ENCODE assay signal across 8 cellular contexts in genomic region chr15:92845109-92845508, GRCh38. TPM values are rescaled to one million over a fixed set of nuclear protein-coding genes. Genes with fewer than 3 reads are reported as not detected.
A peak's percentile ranks its signal among the peaks of the same experiment; 100 is the strongest.
DNase-seq lines count a peak whose midpoint lies in the region; ATAC-seq and TF ChIP-seq lines count a peak whose summit lies in the region.

No MANE protein-coding gene starts in this region.

- peak overlapping the region; percentile 36 for H3K4me3 Mint-ChIP-seq in Calu3 (ENCODE audit: low read depth, unreplicated experiment)
- H3K4me3 Mint-ChIP-seq in activated T-helper 2 cell treated with anti-CD3 and anti-CD28 coated beads, Interferon-gamma antibody, Interleukin-2, Interleukin-4, amounts not matched to agents 10 μg/mL and 5 μg/mL and 100 μg/mL, durations not matched to agents 14 hours and 24 hours and 36 hours (ENCODE audit: low read depth): peak overlapping the region; percentile 61

- H3K4me1 ChIP-seq in tibial artery: peaks cover 0 to 5% (median 0%) of the 10 kb centered on the region in 4 donors

- ATAC-seq in GM19463 (IDR thresholded peaks at IDR 0.05; ENCODE audit: unreplicated experiment): peak; percentile 69
- ATAC-seq in GM19023 (IDR thresholded peaks at IDR 0.05; ENCODE audit: unreplicated experiment): no peak
- no peak for ATAC-seq in HG02852 (IDR thresholded peaks at IDR 0.05; ENCODE audit: unreplicated experiment)

- H3K36me3 ChIP-seq in tibial artery: no peaks in the 10 kb centered on the region

- intact Hi-C loops in Calu3 (cut with micrococcal nuclease; ENCODE audit: unreplicated experiment): loop anchor here (1.0 to 2.0 kb wide), 4 partner anchors 24 to 60 kb away; no protein-coding TSS in a partner anchor
- intact Hi-C loops in activated T-helper 2 cell treated with anti-CD3 and anti-CD28 coated beads, Interferon-gamma antibody, Interleukin-2, Interleukin-4, amounts not matched to agents 10 μg/mL and 5 μg/mL and 100 μg/mL, durations not matched to agents 14 hours and 24 hours and 36 hours (cut with micrococcal nuclease): loop anchor here (1.0 to 5.0 kb wide), 3 partner anchors 14 to 36 kb away; no protein-coding TSS in a partner anchor
- intact Hi-C loops in tibial artery (cut with DNase I; ENCODE audit: low total_unique reads): no loop called here

- TF ChIP-seq CTCF in Calu3 (IDR thresholded peaks at IDR 0.05; ENCODE audit: unreplicated experiment) (no peak), tibial artery (IDR thresholded peaks at IDR 0.05) (no peak)

- no peaks in the 10 kb centered on the region for H3K27me3 Mint-ChIP-seq in Calu3 (ENCODE audit: unreplicated experiment)
- H3K27me3 Mint-ChIP-seq in activated T-helper 2 cell treated with anti-CD3 and anti-CD28 coated beads, Interferon-gamma antibody, Interleukin-2, Interleukin-4, amounts not matched to agents 10 μg/mL and 5 μg/mL and 100 μg/mL, durations not matched to agents 14 hours and 24 hours and 36 hours (ENCODE audit: low read depth): no peaks in the 10 kb centered on the region

- DNase-seq in Calu3: peak; percentile 36
- peak; percentile 90 to 95 for DNase-seq in Kasumi-1 (lab: John Stamatoyannopoulos, UW)
- no peak for DNase-seq in activated T-helper 2 cell treated with anti-CD3 and anti-CD28 coated beads, Interferon-gamma antibody, Interleukin-2, Interleukin-4, amounts not matched to agents 10 μg/mL and 5 μg/mL and 100 μg/mL, durations not matched to agents 14 hours and 24 hours and 36 hours (ENCODE audit: low spot score)
- DNase-seq in iris pigment epithelial cell (ENCODE audit: low read depth): peak; percentile 71
- no peak for DNase-seq in tibial artery

- H3K9me3 ChIP-seq in tibial artery: no peaks in the 10 kb centered on the region

- peaks cover 4% of the 10 kb centered on the region for H3K36me3 Mint-ChIP-seq in Calu3 (ENCODE audit: insufficient read depth, unreplicated experiment)
- no peaks in the 10 kb centered on the region for H3K36me3 Mint-ChIP-seq in activated T-helper 2 cell treated with anti-CD3 and anti-CD28 coated beads, Interferon-gamma antibody, Interleukin-2, Interleukin-4, amounts not matched to agents 10 μg/mL and 5 μg/mL and 100 μg/mL, durations not matched to agents 14 hours and 24 hours and 36 hours (ENCODE audit: low read depth)

- no peak overlapping the region for H3K27ac ChIP-seq in tibial artery

- CTCF ChIA-PET in Calu3 (lab: Charles Lee): interaction anchor here (1.0 to 1.7 kb wide), 2 partner anchors 11 to 13 kb away, joined by 3 to 9 read pairs; no protein-coding TSS in a partner anchor

- no TSS peak for BruUV-seq in Calu3 (replicated peaks; lab: Mats Ljungman, UMichigan)

- no peak overlapping the region for H3K4me3 ChIP-seq in tibial artery

- H3K9me3 Mint-ChIP-seq in Calu3 (ENCODE audit: low read depth, unreplicated experiment): no peaks in the 10 kb centered on the region
- no peaks in the 10 kb centered on the region for H3K9me3 Mint-ChIP-seq in activated T-helper 2 cell treated with anti-CD3 and anti-CD28 coated beads, Interferon-gamma antibody, Interleukin-2, Interleukin-4, amounts not matched to agents 10 μg/mL and 5 μg/mL and 100 μg/mL, durations not matched to agents 14 hours and 24 hours and 36 hours

- peaks cover 16% of the 10 kb centered on the region for H3K4me1 Mint-ChIP-seq in Calu3 (ENCODE audit: low read depth, unreplicated experiment)
- peaks cover 44% of the 10 kb centered on the region for H3K4me1 Mint-ChIP-seq in activated T-helper 2 cell treated with anti-CD3 and anti-CD28 coated beads, Interferon-gamma antibody, Interleukin-2, Interleukin-4, amounts not matched to agents 10 μg/mL and 5 μg/mL and 100 μg/mL, durations not matched to agents 14 hours and 24 hours and 36 hours (ENCODE audit: low read depth)

- no peaks in the 10 kb centered on the region for H3K27me3 ChIP-seq in tibial artery

- peak overlapping the region; percentile 87 for H3K27ac Mint-ChIP-seq in Calu3 (ENCODE audit: unreplicated experiment)
- H3K27ac Mint-ChIP-seq in activated T-helper 2 cell treated with anti-CD3 and anti-CD28 coated beads, Interferon-gamma antibody, Interleukin-2, Interleukin-4, amounts not matched to agents 10 μg/mL and 5 μg/mL and 100 μg/mL, durations not matched to agents 14 hours and 24 hours and 36 hours: peak overlapping the region; percentile 94

RNA-seq across cellular contexts. Expression of gene CHD2, which starts 55.0 kb away (rescaled TPM):
- total RNA-seq in Calu3 (2022): 127 and 140 TPM in 2 replicates
- total RNA-seq in activated T-helper 2 cell treated with anti-CD3 and anti-CD28 coated beads, Interferon-gamma antibody, Interleukin-2, Interleukin-4, amounts not matched to agents 10 μg/mL and 5 μg/mL and 100 μg/mL, durations not matched to agents 14 hours and 24 hours and 36 hours: 105 and 111 TPM in 2 replicates

Comparison
In these comparisons a context has a peak if more than half of its experiments do, and no peak if none do; other contexts are left out.
1. DNase-seq: peak in Calu3 (single experiment), Kasumi-1 (2 of 2) and iris pigment epithelial cell (single experiment); none in activated T-helper 2 cell treated with anti-CD3 and anti-CD28 coated beads, Interferon-gamma antibody, Interleukin-2, Interleukin-4, amounts not matched to agents 10 μg/mL and 5 μg/mL and 100 μg/mL, durations not matched to agents 14 hours and 24 hours and 36 hours (single experiment) and tibial artery (0 of 2).